Comparison of ENCODE assay signal across 8 cellular contexts in the genomic region with DNA sequence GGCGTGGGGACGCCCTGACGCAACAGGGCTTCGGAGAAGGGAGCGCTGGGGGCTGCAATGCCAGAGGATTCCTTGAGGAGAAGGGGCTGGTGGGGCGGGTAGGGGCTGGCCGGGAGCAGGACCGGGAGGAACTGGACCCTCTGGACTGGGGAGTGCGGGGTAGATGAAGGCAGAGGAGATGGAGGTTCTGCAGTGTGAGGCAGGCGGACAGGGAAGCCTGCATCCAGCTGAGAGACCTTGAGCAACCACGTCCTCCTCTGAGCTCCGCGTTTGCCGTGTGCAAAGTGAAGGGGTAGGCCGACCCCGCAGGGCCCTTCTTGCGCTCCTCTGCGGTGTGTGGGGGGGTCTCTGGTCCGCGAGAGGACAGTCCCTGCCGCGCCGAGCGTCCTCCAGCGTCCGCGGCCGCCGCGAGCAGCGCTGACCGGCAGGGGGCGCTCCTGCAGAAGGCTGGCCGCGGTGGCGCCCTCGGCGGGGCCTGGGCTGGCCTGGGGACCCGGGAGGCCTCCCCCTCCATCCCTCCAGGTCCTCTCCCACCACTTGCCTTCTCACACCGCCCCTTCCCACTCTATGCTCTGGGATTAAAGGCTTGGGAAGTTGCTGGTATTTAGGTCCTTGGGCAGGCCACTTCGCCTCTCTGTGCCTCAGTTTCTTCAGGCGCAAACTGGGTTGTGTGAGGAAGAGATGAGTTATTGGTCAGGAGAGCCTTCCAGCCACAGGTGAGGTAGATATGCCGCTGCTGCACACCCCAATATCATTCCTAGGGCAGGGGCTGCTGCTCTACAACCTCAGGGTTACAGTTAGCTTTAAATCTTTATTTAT. TPM values are rescaled to one million over a fixed set of nuclear protein-coding genes. Genes with fewer than 3 reads are reported as not detected.
DNase-seq lines count a peak whose midpoint lies in the region; ATAC-seq and TF ChIP-seq lines count a peak whose summit lies in the region.

No MANE protein-coding gene starts in this region.

- POLR2A ChIA-PET in CD4-positive, alpha-beta T cell (lab: Charles Lee): no interaction called here

- H3K4me3 Mint-ChIP-seq in CD4-positive, alpha-beta T cell: no peak overlapping the region
- no peak overlapping the region for H3K4me3 Mint-ChIP-seq in nephron progenitor cell

- H3K27ac Mint-ChIP-seq in CD4-positive, alpha-beta T cell: no peak overlapping the region
- no peak overlapping the region for H3K27ac Mint-ChIP-seq in nephron progenitor cell

- peaks cover 26% of the 10 kb centered on the region for H3K27me3 ChIP-seq in CD4-positive, alpha-beta T cell (ENCODE audit: control insufficient read depth, insufficient read depth, low read length)
- peaks cover 0 to 23% (median 0%) of the 10 kb centered on the region in 45 donors for H3K27me3 ChIP-seq in dorsolateral prefrontal cortex

- H3K9me3 ChIP-seq in CD4-positive, alpha-beta T cell (ENCODE audit: control insufficient read depth, low read length): peaks cover 11% of the 10 kb centered on the region

- no peaks in the 10 kb centered on the region for H3K36me3 Mint-ChIP-seq in CD4-positive, alpha-beta T cell (ENCODE audit: low read depth)
- H3K36me3 Mint-ChIP-seq in nephron progenitor cell (ENCODE audit: low read depth): no peaks in the 10 kb centered on the region

- H3K9me3 Mint-ChIP-seq in CD4-positive, alpha-beta T cell: peaks cover 5% of the 10 kb centered on the region
- peaks cover 23% of the 10 kb centered on the region for H3K9me3 Mint-ChIP-seq in nephron progenitor cell

- peak; percentile 24 for ATAC-seq in CD4-positive, alpha-beta T cell (ENCODE audit: poor library complexity)
- ATAC-seq in HG02852 (IDR thresholded peaks at IDR 0.05; ENCODE audit: unreplicated experiment): no peak

- intact Hi-C loops in CD4-positive, alpha-beta T cell (cut with DNase I, micrococcal nuclease): loop anchor here in 1 of 2 experiments (2.0 to 5.0 kb wide), 2 partner anchors 99 to 161 kb away; no protein-coding TSS in a partner anchor
- intact Hi-C loops in dorsolateral prefrontal cortex (cut with DNase I): loop anchor here in 1 of 2 donors (10.0 kb wide), 1 partner anchor 163 kb away; no protein-coding TSS in a partner anchor

- CTCF ChIA-PET in CD4-positive, alpha-beta T cell (lab: Charles Lee): interaction anchor here (0.6 to 1.2 kb wide), 2 partner anchors 99 to 401 kb away, joined by 4 to 5 read pairs; no protein-coding TSS in a partner anchor

- DNase-seq in CD4-positive, alpha-beta T cell: no peak
- DNase-seq in NCI-H1930 (lab: John Stamatoyannopoulos, UW) (peak; percentile 23 to 45), dorsolateral prefrontal cortex (peak in 1 of 10 donors; percentile 48), nephron progenitor cell (peak; percentile 80), LoVo (ENCODE audit: low spot score) (no peak), NK-92 (lab: John Stamatoyannopoulos, UW; ENCODE audit: unreplicated experiment) (no peak), NCI-H1417 (lab: John Stamatoyannopoulos, UW) (no peak)

- peak overlapping the region in 54 of 59 donors; percentile 14 to 63 (median 45) for H3K4me3 ChIP-seq in dorsolateral prefrontal cortex

- TF ChIP-seq CTCF in CD4-positive, alpha-beta T cell (IDR thresholded peaks at IDR 0.05): peak; percentile 57
- TF ChIP-seq CTCF in dorsolateral prefrontal cortex (IDR thresholded peaks at IDR 0.05 in 54 of 56, conservative IDR thresholded peaks at IDR 0.05 in 2 of 56; ENCODE audit: low read depth in 1 of 56, partially characterized antibody in 56 of 56): peak in 55 of 56 donors; percentile 42 to 85 (median 72)
- peak; percentile 79 for TF ChIP-seq CTCF in nephron progenitor cell (IDR thresholded peaks at IDR 0.05)

- peaks cover 63% of the 10 kb centered on the region for H3K27me3 Mint-ChIP-seq in CD4-positive, alpha-beta T cell
- peaks cover 72% of the 10 kb centered on the region for H3K27me3 Mint-ChIP-seq in nephron progenitor cell (ENCODE audit: low read depth, poor library complexity)

- H3K4me1 Mint-ChIP-seq in CD4-positive, alpha-beta T cell (ENCODE audit: low read depth): no peaks in the 10 kb centered on the region
- no peaks in the 10 kb centered on the region for H3K4me1 Mint-ChIP-seq in nephron progenitor cell

- no peak overlapping the region for H3K27ac ChIP-seq in CD4-positive, alpha-beta T cell (ENCODE audit: low read depth, low read length)
- H3K27ac ChIP-seq in dorsolateral prefrontal cortex: no peak overlapping the region

RNA-seq across cellular contexts. Expression of gene WNT9B, which starts 9.6 kb away (rescaled TPM):
- not detected for total RNA-seq in CD4-positive, alpha-beta T cell
- total RNA-seq in dorsolateral prefrontal cortex: 1 to 10 TPM in 101 of 120 experiments, under 1 TPM in 18, not detected in 1; 0.32 to 4.6 (median 1.9) TPM

RNA-seq across cellular contexts. Expression of gene WNT3, which starts 23.3 kb away (rescaled TPM):
- not detected for total RNA-seq in CD4-positive, alpha-beta T cell
- 10 to 100 TPM in 87 of 120 experiments, 1 to 10 TPM in 33; 4.8 to 43.1 (median 14.3) TPM for total RNA-seq in dorsolateral prefrontal cortex

Comparison
In these comparisons a context has a peak if more than half of its experiments do, and no peak if none do; other contexts are left out.
1. DNase-seq: peak in NCI-H1930 (2 of 2) and nephron progenitor cell (single experiment); none in CD4-positive, alpha-beta T cell (0 of 10), LoVo (single experiment), NK-92 (single experiment) and NCI-H1417 (0 of 3).
2. RNA of gene WNT3, which starts 23.3 kb away (total RNA-seq): 4.8 to 43.1 TPM in dorsolateral prefrontal cortex; not detected in CD4-positive, alpha-beta T cell; every median in the first group is over 4 times any median in the second.
3. Peak in every context shown above with its lines, with median percentiles within 50 percentile points of each other: CTCF ChIP-seq.